ENCODE assay signal across 28 cellular contexts in genomic region chr6:30714263-30714662, GRCh38. TPM values are rescaled to one million over a fixed set of nuclear protein-coding genes. Genes with fewer than 3 reads are reported as not detected.
DNase-seq lines count a peak whose midpoint lies in the region; ATAC-seq, FAIRE-seq and TF ChIP-seq lines count a peak whose summit lies in the region.
"Had no signal": no experiment of that assay in that cellular context is flagged by ENCODE, and none has a peak within 500 bp of the region (broad histone marks: within the 10 kb centered on the region; RNA-seq: fewer than 3 reads in every experiment).

No MANE protein-coding gene starts in this region.

- TF ChIP-seq EP300 in HepG2 (IDR thresholded peaks at IDR 0.05; ENCODE audit: low read depth in 2 of 2, low read length in 2 of 2) (no peak), HepG2 (CRISPR knock-in tag; IDR thresholded peaks at IDR 0.05; ENCODE audit: borderline replicate concordance) (no peak)

- H4K20me1 ChIP-seq in HepG2 (ENCODE audit: insufficient read depth, low read length), result no peaks in the 10 kb centered on the region

- H2AFZ ChIP-seq in HepG2 (ENCODE audit: low read length), result no peak overlapping the region

- no peak for FAIRE-seq in HepG2 (lab: Jason Lieb, UNC)
- FAIRE-seq: H1, HTR-8/SVneo, kidney had no signal

- H3K36me3 ChIP-seq in HepG2 (replicated peaks in 1 of 2; ENCODE audit: control insufficient read depth in 1 of 2, insufficient read depth in 2 of 2, low read length in 2 of 2), result peaks cover 24 to 42% of the 10 kb centered on the region in 2 experiments
- peaks cover 0 to 15% (median 8%) of the 10 kb centered on the region in 4 donors for H3K36me3 ChIP-seq in right lobe of liver

- H3K9me3 ChIP-seq in HepG2 (ENCODE audit: low read length) (no peaks in the 10 kb centered on the region), right lobe of liver (no peaks in the 10 kb centered on the region)
- H3K9me3 ChIP-seq: heart left ventricle had no signal

- POLR2A ChIA-PET in HepG2 (lab: Yijun Ruan, JAX), result no interaction called here

- H3K9ac ChIP-seq in HepG2 (ENCODE audit: insufficient read depth, low read depth, low read length), result no peak overlapping the region
- H3K9ac ChIP-seq: KMS-11 had no signal

- TF ChIP-seq POLR2A in HepG2 (IDR thresholded peaks at IDR 0.05; ENCODE audit: insufficient read depth in 1 of 2, low read depth in 2 of 2, low read length in 2 of 2) (no peak), right lobe of liver (IDR thresholded peaks at IDR 0.05) (no peak)

- no peak overlapping the region for H3K4me2 ChIP-seq in HepG2 (ENCODE audit: low read depth, low read length)

- 100% methylated on average over 1 of the region's 1 CpG for WGBS in HepG2 (ENCODE audit: low lambda C conversion rate)
- WGBS in right lobe of liver (ENCODE audit: insufficient coverage, low coverage, low lambda C conversion rate, missing lambda C conversion rate), result 100% methylated on average over 1 of the region's 1 CpG

- intact Hi-C loops in HepG2 (cut with micrococcal nuclease; ENCODE audit: unreplicated experiment) (no loop called here), right lobe of liver (cut with DNase I) (no loop called here)

- TF ChIP-seq CTCF in HepG2 (CRISPR knock-in tag; IDR thresholded peaks at IDR 0.05) (no peak), right lobe of liver (IDR thresholded peaks at IDR 0.05) (no peak)

- ATAC-seq in HepG2, result no peak
- no peak for ATAC-seq in right lobe of liver
- ATAC-seq: activated T-cell treated with anti-CD3 and anti-CD28 coated beads, Interleukin-2, amount 50 U/mL, for 4 hours; esophagus mucosa; heart left ventricle; sciatic nerve; stimulated activated effector memory CD8-positive, alpha-beta T cell treated with anti-CD3 and anti-CD28 coated beads, Interleukin-12 subunit alpha, Interleukin-12 subunit beta, amount 100 ng/mL, for 72 hours had no signal

- H3K79me2 ChIP-seq in HepG2 (ENCODE audit: insufficient read depth, low read length), result peaks cover 3% of the 10 kb centered on the region

- H3K4me1 ChIP-seq in HepG2 (ENCODE audit: insufficient read depth, low read length), result peaks cover 35% of the 10 kb centered on the region
- H3K4me1 ChIP-seq in right lobe of liver, result peaks cover 0 to 33% (median 10%) of the 10 kb centered on the region in 4 donors

- CTCF ChIA-PET in HepG2 (lab: Yijun Ruan, JAX; ENCODE audit: low intra/inter-chr PET ratio, low total read pairs), result no interaction called here

- BruUV-seq in HepG2 (replicated peaks; lab: Mats Ljungman, UMichigan), result no TSS peak

- no peak overlapping the region for H3K4me3 ChIP-seq in HepG2 (replicated peaks in 1 of 3; ENCODE audit: insufficient read depth in 1 of 3, low read depth in 2 of 3, low read length in 3 of 3)
- H3K4me3 ChIP-seq in right lobe of liver, result no peak overlapping the region
- H3K4me3 ChIP-seq: heart left ventricle had no signal

- in situ Hi-C loops in HepG2 (cut with HindIII; ENCODE audit: extremely low pct_ligation_motif_present, low pct_unique_long_range_greater_than_20kb), result no loop called here

- H3K27ac ChIP-seq in HepG2 (ENCODE audit: extremely low read length, insufficient read depth, low read length) (no peak overlapping the region), right lobe of liver (no peak overlapping the region)
- H3K27ac ChIP-seq: heart left ventricle had no signal

- no peak for DNase-seq in HepG2 (ENCODE audit: low spot score)
- no peak for DNase-seq in right lobe of liver
- DNase-seq: activated CD4-positive, alpha-beta T cell treated with anti-CD3 and anti-CD28 coated beads, Interleukin-2, amount 50 U/mL, for 1 hour; activated gamma-delta T cell treated with Interleukin-2 at 50 U/mL for 16 hours; activated T-cell treated with anti-CD3 and anti-CD28 coated beads, Interleukin-2, amount 50 U/mL, for 4 hours; Calu3; central memory CD4-positive, alpha-beta T cell; DMS79 treated with DMSO at 0.1 percent for 48 hours; endodermal cell; foreskin fibroblast; GF-D8; heart left ventricle; MV-4-11; NCI-H146; NCI-H2107; NCI-H446; NCI-H774; stimulated activated CD4-positive, alpha-beta T cell treated with anti-CD3 and anti-CD28 coated beads, Interleukin-12 subunit alpha, Interleukin-12 subunit beta, amount 100 ng/mL, for 4 hours; stimulated activated CD4-positive, alpha-beta T cell treated with anti-CD3 and anti-CD28 coated beads, Interleukin-4, amount 100 ng/mL, for 1 hour; SW 1271; trophoblast cell had no signal

- H3K27me3 ChIP-seq in HepG2 (ENCODE audit: control insufficient read depth in 1 of 2, insufficient read depth in 2 of 2, low read length in 2 of 2) (no peaks in the 10 kb centered on the region; a peak in 1 of 5 replicates), right lobe of liver (no peaks in the 10 kb centered on the region)
- H3K27me3 ChIP-seq: heart left ventricle had no signal

- TF ChIP-seq RAD21 in HepG2 (CRISPR knock-in tag; IDR thresholded peaks at IDR 0.05), result no peak

RNA-seq across cellular contexts. Expression of gene MDC1, which starts 2.8 kb away (rescaled TPM):
- total RNA-seq in HepG2 (2016; rRNA removed; fragmentation: Illumina TruSeq; extraction: Trizol) (8.4 and 20.5 TPM in 2 replicates), right lobe of liver (10 to 100 TPM in 4 of 6 experiments, 1 to 10 TPM in 2; 8.8 to 15.5 (median 12.1) TPM)
- total RNA-seq in HepG2 (2016; cell fraction: cytosol; rRNA removed; fragmentation: Illumina TruSeq; extraction: Trizol; ENCODE audit: low read depth), result 2.6 TPM in 2 replicates
- 9.0 and 18.7 TPM in 2 replicates for total RNA-seq in HepG2 (2016; cell fraction: insoluble cytoplasmic fraction; rRNA removed; fragmentation: Illumina TruSeq; extraction: Trizol)
- 7.6 TPM in 2 replicates for total RNA-seq in HepG2 (2016; cell fraction: membrane; rRNA removed; fragmentation: Illumina TruSeq; extraction: Trizol)
- 18.3 and 20.9 TPM in 2 replicates for total RNA-seq in HepG2 (2016; cell fraction: nucleus; rRNA removed; fragmentation: Illumina TruSeq; extraction: Trizol)
- polyA plus RNA-seq in HepG2 (2011; rRNA removed), result 11.7 and 14.0 TPM in 2 replicates
- 4.5 and 6.7 TPM in 2 replicates for polyA plus RNA-seq in HepG2 (2011; cell fraction: cytosol; rRNA removed)
- 39.8 and 42.9 TPM in 2 replicates for polyA plus RNA-seq in HepG2 (2011; cell fraction: nucleus; rRNA removed)
- polyA plus RNA-seq in HepG2 (2012), result 14.2 and 21.0 TPM in 2 replicates
- polyA plus RNA-seq in HepG2 (2016; cell fraction: cytosol; fragmentation: Illumina TruSeq; extraction: Trizol; ENCODE audit: low read depth), result 1.2 and 1.3 TPM in 2 replicates
- 13.9 and 27.7 TPM in 2 replicates for polyA plus RNA-seq in HepG2 (2016; cell fraction: insoluble cytoplasmic fraction; fragmentation: Illumina TruSeq; extraction: Trizol; ENCODE audit: low read depth)
- 2.2 and 3.4 TPM in 2 replicates for polyA plus RNA-seq in HepG2 (2016; cell fraction: membrane; fragmentation: Illumina TruSeq; extraction: Trizol; ENCODE audit: low read depth)
- 66.8 and 94.4 TPM in 2 replicates for polyA plus RNA-seq in HepG2 (2016; cell fraction: nucleus; fragmentation: Illumina TruSeq; extraction: Trizol; ENCODE audit: insufficient read depth, low read depth)
- polyA minus RNA-seq in HepG2 (2011; rRNA and poly(A)+ RNA removed; ENCODE audit: low replicate concordance), result 16.6 and 29.4 TPM in 2 replicates
- polyA minus RNA-seq in HepG2 (2011; cell fraction: cytosol; rRNA and poly(A)+ RNA removed), result 8.0 and 10.3 TPM in 2 replicates
- polyA minus RNA-seq in HepG2 (2011; cell fraction: nucleus; rRNA and poly(A)+ RNA removed), result 7.6 and 9.1 TPM in 2 replicates

RNA-seq across cellular contexts. Expression of gene TUBB, which starts 5.9 kb away (rescaled TPM):
- total RNA-seq in HepG2 (2016; rRNA removed; fragmentation: Illumina TruSeq; extraction: Trizol) (911 and 1,275 TPM in 2 replicates), right lobe of liver (100 to 1,000 TPM; 150 to 268 (median 241) TPM)
- 241 and 250 TPM in 2 replicates for total RNA-seq in HepG2 (2016; cell fraction: cytosol; rRNA removed; fragmentation: Illumina TruSeq; extraction: Trizol; ENCODE audit: low read depth)
- 892 and 1,275 TPM in 2 replicates for total RNA-seq in HepG2 (2016; cell fraction: insoluble cytoplasmic fraction; rRNA removed; fragmentation: Illumina TruSeq; extraction: Trizol)
- total RNA-seq in HepG2 (2016; cell fraction: membrane; rRNA removed; fragmentation: Illumina TruSeq; extraction: Trizol), result 542 and 545 TPM in 2 replicates
- 386 and 402 TPM in 2 replicates for total RNA-seq in HepG2 (2016; cell fraction: nucleus; rRNA removed; fragmentation: Illumina TruSeq; extraction: Trizol)
- polyA plus RNA-seq in HepG2 (2011; rRNA removed), result 980 and 1,163 TPM in 2 replicates
- polyA plus RNA-seq in HepG2 (2011; cell fraction: cytosol; rRNA removed), result 853 and 1,099 TPM in 2 replicates
- 241 and 246 TPM in 2 replicates for polyA plus RNA-seq in HepG2 (2011; cell fraction: nucleus; rRNA removed)
- polyA plus RNA-seq in HepG2 (2012), result 478 and 597 TPM in 2 replicates
- 300 and 321 TPM in 2 replicates for polyA plus RNA-seq in HepG2 (2016; cell fraction: cytosol; fragmentation: Illumina TruSeq; extraction: Trizol; ENCODE audit: low read depth)
- polyA plus RNA-seq in HepG2 (2016; cell fraction: insoluble cytoplasmic fraction; fragmentation: Illumina TruSeq; extraction: Trizol; ENCODE audit: low read depth), result 2,019 and 2,085 TPM in 2 replicates
- 586 and 657 TPM in 2 replicates for polyA plus RNA-seq in HepG2 (2016; cell fraction: membrane; fragmentation: Illumina TruSeq; extraction: Trizol; ENCODE audit: low read depth)
- polyA plus RNA-seq in HepG2 (2016; cell fraction: nucleus; fragmentation: Illumina TruSeq; extraction: Trizol; ENCODE audit: insufficient read depth, low read depth), result 686 and 716 TPM in 2 replicates
- polyA minus RNA-seq in HepG2 (2011; rRNA and poly(A)+ RNA removed; ENCODE audit: low replicate concordance), result 1,833 and 2,373 TPM in 2 replicates
- 412 and 479 TPM in 2 replicates for polyA minus RNA-seq in HepG2 (2011; cell fraction: cytosol; rRNA and poly(A)+ RNA removed)
- 105 and 134 TPM in 2 replicates for polyA minus RNA-seq in HepG2 (2011; cell fraction: nucleus; rRNA and poly(A)+ RNA removed)

RNA-seq across cellular contexts. Expression of gene NRM, which starts 23.5 kb away (rescaled TPM):
- total RNA-seq in HepG2 (2016; rRNA removed; fragmentation: Illumina TruSeq; extraction: Trizol) (7.4 and 16.0 TPM in 2 replicates), right lobe of liver (1 to 10 TPM; 1.2 to 2.7 (median 1.9) TPM)
- total RNA-seq in HepG2 (2016; cell fraction: cytosol; rRNA removed; fragmentation: Illumina TruSeq; extraction: Trizol; ENCODE audit: low read depth), result 6.4 and 6.8 TPM in 2 replicates
- total RNA-seq in HepG2 (2016; cell fraction: insoluble cytoplasmic fraction; rRNA removed; fragmentation: Illumina TruSeq; extraction: Trizol), result 7.0 and 15.7 TPM in 2 replicates
- 11.0 and 11.6 TPM in 2 replicates for total RNA-seq in HepG2 (2016; cell fraction: membrane; rRNA removed; fragmentation: Illumina TruSeq; extraction: Trizol)
- 13.6 and 15.9 TPM in 2 replicates for total RNA-seq in HepG2 (2016; cell fraction: nucleus; rRNA removed; fragmentation: Illumina TruSeq; extraction: Trizol)
- polyA plus RNA-seq in HepG2 (2011; rRNA removed), result 12.5 TPM in 2 replicates
- polyA plus RNA-seq in HepG2 (2011; cell fraction: cytosol; rRNA removed), result 10.6 and 14.5 TPM in 2 replicates
- polyA plus RNA-seq in HepG2 (2011; cell fraction: nucleus; rRNA removed), result 11.7 and 12.5 TPM in 2 replicates
- 11.9 and 19.8 TPM in 2 replicates for polyA plus RNA-seq in HepG2 (2012)
- polyA plus RNA-seq in HepG2 (2016; cell fraction: cytosol; fragmentation: Illumina TruSeq; extraction: Trizol; ENCODE audit: low read depth), result 16.1 and 17.3 TPM in 2 replicates
- 19.1 and 23.6 TPM in 2 replicates for polyA plus RNA-seq in HepG2 (2016; cell fraction: insoluble cytoplasmic fraction; fragmentation: Illumina TruSeq; extraction: Trizol; ENCODE audit: low read depth)
- 27.9 and 29.1 TPM in 2 replicates for polyA plus RNA-seq in HepG2 (2016; cell fraction: membrane; fragmentation: Illumina TruSeq; extraction: Trizol; ENCODE audit: low read depth)
- polyA plus RNA-seq in HepG2 (2016; cell fraction: nucleus; fragmentation: Illumina TruSeq; extraction: Trizol; ENCODE audit: insufficient read depth, low read depth), result 46.7 and 53.9 TPM in 2 replicates
- polyA minus RNA-seq in HepG2 (2011; rRNA and poly(A)+ RNA removed; ENCODE audit: low replicate concordance), result 28.0 and 30.7 TPM in 2 replicates
- 9.8 and 11.5 TPM in 2 replicates for polyA minus RNA-seq in HepG2 (2011; cell fraction: cytosol; rRNA and poly(A)+ RNA removed)
- polyA minus RNA-seq in HepG2 (2011; cell fraction: nucleus; rRNA and poly(A)+ RNA removed), result 3.3 and 4.5 TPM in 2 replicates

RNA-seq across cellular contexts. Expression of gene PPP1R18, which starts 27.8 kb away (rescaled TPM):
- total RNA-seq in HepG2 (2016; rRNA removed; fragmentation: Illumina TruSeq; extraction: Trizol) (3.1 and 4.9 TPM in 2 replicates), right lobe of liver (10 to 100 TPM in 4 of 6 experiments, 1 to 10 TPM in 2; 6.7 to 29.1 (median 12.9) TPM)
- total RNA-seq in HepG2 (2016; cell fraction: cytosol; rRNA removed; fragmentation: Illumina TruSeq; extraction: Trizol; ENCODE audit: low read depth), result 0.81 and 1.4 TPM in 2 replicates
- total RNA-seq in HepG2 (2016; cell fraction: insoluble cytoplasmic fraction; rRNA removed; fragmentation: Illumina TruSeq; extraction: Trizol), result 3.5 and 4.0 TPM in 2 replicates
- 3.3 and 3.5 TPM in 2 replicates for total RNA-seq in HepG2 (2016; cell fraction: membrane; rRNA removed; fragmentation: Illumina TruSeq; extraction: Trizol)
- total RNA-seq in HepG2 (2016; cell fraction: nucleus; rRNA removed; fragmentation: Illumina TruSeq; extraction: Trizol), result 2.5 and 3.2 TPM in 2 replicates
- polyA plus RNA-seq in HepG2 (2011; rRNA removed), result 9.2 and 10.5 TPM in 2 replicates
- polyA plus RNA-seq in HepG2 (2011; cell fraction: cytosol; rRNA removed), result 8.3 and 8.7 TPM in 2 replicates
- 10.6 and 11.8 TPM in 2 replicates for polyA plus RNA-seq in HepG2 (2011; cell fraction: nucleus; rRNA removed)
- polyA plus RNA-seq in HepG2 (2012), result 4.3 and 5.2 TPM in 2 replicates
- polyA plus RNA-seq in HepG2 (2016; cell fraction: cytosol; fragmentation: Illumina TruSeq; extraction: Trizol; ENCODE audit: low read depth), result 2.2 and 2.4 TPM in 2 replicates
- 6.9 and 7.5 TPM in 2 replicates for polyA plus RNA-seq in HepG2 (2016; cell fraction: insoluble cytoplasmic fraction; fragmentation: Illumina TruSeq; extraction: Trizol; ENCODE audit: low read depth)
- polyA plus RNA-seq in HepG2 (2016; cell fraction: membrane; fragmentation: Illumina TruSeq; extraction: Trizol; ENCODE audit: low read depth), result 5.6 and 5.8 TPM in 2 replicates
- 8.6 and 12.1 TPM in 2 replicates for polyA plus RNA-seq in HepG2 (2016; cell fraction: nucleus; fragmentation: Illumina TruSeq; extraction: Trizol; ENCODE audit: insufficient read depth, low read depth)
- 13.8 and 38.1 TPM in 2 replicates for polyA minus RNA-seq in HepG2 (2011; rRNA and poly(A)+ RNA removed; ENCODE audit: low replicate concordance)
- polyA minus RNA-seq in HepG2 (2011; cell fraction: cytosol; rRNA and poly(A)+ RNA removed), result 4.6 and 5.1 TPM in 2 replicates
- polyA minus RNA-seq in HepG2 (2011; cell fraction: nucleus; rRNA and poly(A)+ RNA removed), result 1.9 and 2.0 TPM in 2 replicates

RNA-seq across cellular contexts. Expression of gene FLOT1, which starts 28.2 kb away (rescaled TPM):
- 77.8 and 82.3 TPM in 2 replicates for total RNA-seq in HepG2 (2016; rRNA removed; fragmentation: Illumina TruSeq; extraction: Trizol)
- total RNA-seq in HepG2 (2016; cell fraction: cytosol; rRNA removed; fragmentation: Illumina TruSeq; extraction: Trizol; ENCODE audit: low read depth), result 113 and 115 TPM in 2 replicates
- 72.3 and 79.6 TPM in 2 replicates for total RNA-seq in HepG2 (2016; cell fraction: insoluble cytoplasmic fraction; rRNA removed; fragmentation: Illumina TruSeq; extraction: Trizol)
- total RNA-seq in HepG2 (2016; cell fraction: membrane; rRNA removed; fragmentation: Illumina TruSeq; extraction: Trizol), result 145 and 152 TPM in 2 replicates
- total RNA-seq in HepG2 (2016; cell fraction: nucleus; rRNA removed; fragmentation: Illumina TruSeq; extraction: Trizol), result 43.2 and 49.0 TPM in 2 replicates
- 130 and 150 TPM in 2 replicates for polyA plus RNA-seq in HepG2 (2011; rRNA removed)
- polyA plus RNA-seq in HepG2 (2011; cell fraction: cytosol; rRNA removed), result 126 and 128 TPM in 2 replicates
- polyA plus RNA-seq in HepG2 (2011; cell fraction: nucleus; rRNA removed), result 139 and 173 TPM in 2 replicates
- 119 and 142 TPM in 2 replicates for polyA plus RNA-seq in HepG2 (2012)
- 217 and 220 TPM in 2 replicates for polyA plus RNA-seq in HepG2 (2016; cell fraction: cytosol; fragmentation: Illumina TruSeq; extraction: Trizol; ENCODE audit: low read depth)
- 116 and 125 TPM in 2 replicates for polyA plus RNA-seq in HepG2 (2016; cell fraction: insoluble cytoplasmic fraction; fragmentation: Illumina TruSeq; extraction: Trizol; ENCODE audit: low read depth)
- polyA plus RNA-seq in HepG2 (2016; cell fraction: membrane; fragmentation: Illumina TruSeq; extraction: Trizol; ENCODE audit: low read depth), result 219 and 220 TPM in 2 replicates
- polyA plus RNA-seq in HepG2 (2016; cell fraction: nucleus; fragmentation: Illumina TruSeq; extraction: Trizol; ENCODE audit: insufficient read depth, low read depth), result 146 and 154 TPM in 2 replicates
- 102 and 133 TPM in 2 replicates for polyA minus RNA-seq in HepG2 (2011; rRNA and poly(A)+ RNA removed; ENCODE audit: low replicate concordance)
- 49.8 and 51.9 TPM in 2 replicates for polyA minus RNA-seq in HepG2 (2011; cell fraction: cytosol; rRNA and poly(A)+ RNA removed)
- polyA minus RNA-seq in HepG2 (2011; cell fraction: nucleus; rRNA and poly(A)+ RNA removed), result 34.5 and 57.3 TPM in 2 replicates
- total RNA-seq in right lobe of liver, result 10 to 100 TPM; 37.1 to 92.2 (median 73.5) TPM
